In the genomic region with DNA sequence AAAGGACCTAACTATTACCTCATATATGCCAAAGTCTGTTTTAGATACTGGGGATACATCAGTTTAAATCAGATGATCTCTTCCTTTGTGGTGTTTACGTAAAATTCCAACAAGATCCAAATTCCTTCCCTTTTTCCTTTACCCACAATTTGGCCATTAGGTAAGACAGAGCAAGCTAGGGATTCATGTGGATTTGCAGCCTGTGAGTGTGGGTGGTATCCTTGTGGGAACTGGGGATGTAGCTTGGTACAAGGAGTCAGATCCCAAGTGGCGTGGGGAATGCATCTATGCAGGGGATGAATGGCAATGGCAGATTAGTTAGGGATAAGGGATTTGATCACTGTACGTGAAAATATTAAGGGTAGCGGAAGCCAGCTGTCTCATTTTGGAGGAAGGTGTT, we compare ENCODE assay signal across 36 cellular contexts. TPM values are rescaled to one million over a fixed set of nuclear protein-coding genes. Genes with fewer than 3 reads are reported as not detected.
"Had no signal": no experiment of that assay in that cellular context is flagged by ENCODE, and none has a peak within 500 bp of the region (broad histone marks: within the 10 kb centered on the region; RNA-seq: fewer than 3 reads in every experiment).

No MANE protein-coding gene starts in this region.

- H3K79me2 ChIP-seq: hepatocyte had no signal

- H3K9me3 ChIP-seq: esophagus muscularis mucosa, gastroesophageal sphincter, heart left ventricle, mucosa of descending colon, prostate gland, right atrium auricular region, stomach, thyroid gland had no signal

- H3K9me3 Mint-ChIP-seq: memory B cell; mesothelial cell of epicardium; naive B cell; natural killer cell treated with Interleukin-12 subunit alpha and Interleukin-12 subunit beta and Interleukin-15 and Interleukin-18, amount 100 ng/mL, for 72 hours; neural progenitor cell; type B pancreatic cell had no signal

- H2AFZ ChIP-seq: hepatocyte, neural progenitor cell had no signal

- H3K4me1 ChIP-seq: foreskin keratinocyte, gastroesophageal sphincter, neural progenitor cell, prostate gland, right atrium auricular region, thyroid gland had no signal

- H3K27ac Mint-ChIP-seq: memory B cell; mesothelial cell of epicardium; natural killer cell treated with Interleukin-12 subunit alpha and Interleukin-12 subunit beta and Interleukin-15 and Interleukin-18, amount 100 ng/mL, for 72 hours; neural progenitor cell; type B pancreatic cell had no signal

- H3K4me3 Mint-ChIP-seq: memory B cell; mesothelial cell of epicardium; naive B cell; natural killer cell treated with Interleukin-12 subunit alpha and Interleukin-12 subunit beta and Interleukin-15 and Interleukin-18, amount 100 ng/mL, for 72 hours; neural progenitor cell; type B pancreatic cell had no signal

- H3K27ac ChIP-seq: coronary artery, esophagus muscularis mucosa, foreskin keratinocyte, gastroesophageal sphincter, heart left ventricle, hepatocyte, neural progenitor cell, prostate gland, right atrium auricular region, stomach, thyroid gland had no signal

- ATAC-seq: foreskin keratinocyte; gastroesophageal sphincter; left lobe of liver; mucosa of descending colon; natural killer cell treated with Interleukin-12 subunit alpha and Interleukin-12 subunit beta and Interleukin-15 and Interleukin-18, amount 100 ng/mL, for 72 hours; sciatic nerve had no signal

- H3K27me3 ChIP-seq: esophagus muscularis mucosa, foreskin keratinocyte, gastroesophageal sphincter, heart left ventricle, hepatocyte, neural progenitor cell, right atrium auricular region, stomach, thyroid gland had no signal

- DNase-seq: dermis blood vessel endothelial cell; effector memory CD4-positive, alpha-beta T cell; foreskin keratinocyte; heart left ventricle; kidney; mucosa of descending colon; naive B cell; stimulated activated CD4-positive, alpha-beta T cell treated with anti-CD3 and anti-CD28 coated beads, Interleukin-12 subunit alpha, Interleukin-12 subunit beta, amount 100 ng/mL, for 4 hours; stimulated activated CD4-positive, alpha-beta T cell treated with anti-CD3 and anti-CD28 coated beads, Interleukin-1b, Interleukin-23, amount 100 ng/mL, for 48 hours; stimulated activated CD4-positive, alpha-beta T cell treated with anti-CD3 and anti-CD28 coated beads, Interleukin-4, amount 100 ng/mL, for 1 hour; stimulated activated CD8-positive, alpha-beta memory T cell treated with anti-CD3 and anti-CD28 coated beads, Interleukin-4, amount 100 ng/mL, for 48 hours; stimulated activated naive CD4-positive, alpha-beta T cell treated with Interleukin-2 at 50 U/mL for 16 hours; stomach; thyroid gland had no signal

- H3K4me2 ChIP-seq: hepatocyte, neural progenitor cell, smooth muscle cell had no signal

- H3K9ac ChIP-seq: neural progenitor cell had no signal

- H3K27me3 Mint-ChIP-seq: memory B cell; naive B cell; natural killer cell treated with Interleukin-12 subunit alpha and Interleukin-12 subunit beta and Interleukin-15 and Interleukin-18, amount 100 ng/mL, for 72 hours; type B pancreatic cell had no signal

- FAIRE-seq: endothelial cell of umbilical vein, kidney had no signal

- H3K4me3 ChIP-seq: coronary artery, esophagus muscularis mucosa, gastroesophageal sphincter, heart left ventricle, hepatocyte, lung, mucosa of descending colon, neural progenitor cell, prostate gland, right atrium auricular region, smooth muscle cell, stomach, thyroid gland had no signal

RNA-seq across cellular contexts. Expression of gene ALX3, which starts 45.9 kb away (rescaled TPM):
- total RNA-seq: dermis blood vessel endothelial cell; endothelial cell of umbilical vein; epithelial cell of proximal tubule; esophagus muscularis mucosa; fibroblast of lung; foreskin keratinocyte; gastroesophageal sphincter; heart left ventricle; kidney; left lobe of liver; liver; lung; mucosa of descending colon; natural killer cell treated with Interleukin-12 subunit alpha and Interleukin-12 subunit beta and Interleukin-15 and Interleukin-18, amount 100 ng/mL, for 72 hours; osteocyte; right atrium auricular region; sciatic nerve; smooth muscle cell; stomach; subcutaneous adipose tissue; temporal lobe; thyroid gland had no signal
- polyA plus RNA-seq: endothelial cell of umbilical vein, fibroblast of lung, foreskin keratinocyte, heart left ventricle, liver, smooth muscle cell had no signal
